In the genomic region with DNA sequence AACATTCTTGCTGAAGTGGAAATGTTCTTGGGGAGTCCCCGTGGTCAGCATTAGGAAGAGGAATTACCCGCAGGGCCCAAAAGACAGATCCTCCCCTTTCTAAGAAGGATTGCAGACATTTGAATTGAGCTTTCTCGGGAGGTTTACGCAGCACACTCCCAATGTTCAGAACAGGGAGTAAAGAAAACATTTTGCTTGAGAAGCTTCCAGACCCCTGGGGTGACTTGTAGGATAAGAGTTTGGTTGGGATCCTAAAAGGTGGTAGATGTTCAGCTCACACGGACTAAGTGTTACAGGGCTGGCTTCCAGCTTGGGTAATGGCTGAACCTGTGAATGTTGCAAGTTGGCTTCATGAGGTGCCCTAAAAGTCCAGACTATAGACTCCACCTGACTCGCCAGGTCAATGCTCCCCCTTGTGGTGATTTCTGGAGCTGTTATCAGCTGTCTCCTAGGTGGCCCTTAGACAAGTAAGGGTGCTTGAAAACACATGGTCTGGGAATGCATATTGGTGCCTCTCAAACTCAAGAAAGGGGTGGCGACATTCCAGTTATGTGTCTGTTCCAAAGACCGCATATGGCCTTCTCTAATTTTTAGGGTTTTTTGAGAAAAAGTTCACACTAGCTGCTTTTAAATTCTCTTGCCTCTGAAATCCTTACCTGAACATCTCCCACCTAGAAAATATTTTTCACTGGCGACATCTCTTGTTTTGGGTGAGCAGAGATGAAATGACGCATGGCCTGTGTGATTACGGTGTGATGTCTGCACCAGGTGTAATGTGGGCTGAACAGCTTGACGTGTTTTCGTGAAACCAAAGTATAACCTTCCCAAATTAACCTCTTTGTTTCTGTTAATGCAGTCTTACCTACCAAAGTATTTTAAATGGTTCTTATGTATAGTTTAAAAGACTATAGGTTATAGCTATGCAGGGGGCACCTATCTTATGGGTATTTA, we compare ENCODE assay signal across 8 cellular contexts.
DNase-seq lines count a peak whose midpoint lies in the region; ATAC-seq and TF ChIP-seq lines count a peak whose summit lies in the region.

No MANE protein-coding gene starts in this region.

- no peaks in the 10 kb centered on the region for H3K4me1 Mint-ChIP-seq in CD8-positive, alpha-beta memory T cell
- H3K4me1 Mint-ChIP-seq in activated T-helper 2 cell treated with anti-CD3 and anti-CD28 coated beads, Interferon-gamma antibody, Interleukin-2, Interleukin-4, amounts not matched to agents 10 μg/mL and 5 μg/mL and 100 μg/mL, durations not matched to agents 14 hours and 24 hours and 36 hours (ENCODE audit: low read depth), result no peaks in the 10 kb centered on the region
- no peaks in the 10 kb centered on the region for H3K4me1 Mint-ChIP-seq in glutamatergic neuron (ENCODE audit: low read depth, unreplicated experiment)

- intact Hi-C loops in activated T-helper 2 cell treated with anti-CD3 and anti-CD28 coated beads, Interferon-gamma antibody, Interleukin-2, Interleukin-4, amounts not matched to agents 10 μg/mL and 5 μg/mL and 100 μg/mL, durations not matched to agents 14 hours and 24 hours and 36 hours (cut with micrococcal nuclease), result loop anchor here (2.0 kb wide), 1 partner anchor 568 kb away; no protein-coding TSS in a partner anchor

- H3K27me3 ChIP-seq in CD8-positive, alpha-beta memory T cell (ENCODE audit: insufficient read depth, low read length, poor library complexity, severe bottlenecking), result no peaks in the 10 kb centered on the region
- H3K27me3 ChIP-seq in Peyer's patch (no peaks in the 10 kb centered on the region), SJCRH30 (no peaks in the 10 kb centered on the region)

- ATAC-seq in HG03378 (IDR thresholded peaks at IDR 0.05; ENCODE audit: unreplicated experiment), result peak; percentile 89

- TF ChIP-seq CTCF in Peyer's patch (IDR thresholded peaks at IDR 0.05) (peak; percentile 35 to 80 (median 73)), glutamatergic neuron (IDR thresholded peaks at IDR 0.05; ENCODE audit: partially characterized antibody, unreplicated experiment) (peak; percentile 91), retinal pigment epithelial cell (conservative IDR thresholded peaks at IDR 0.05; ENCODE audit: low read depth, low read length) (peak; percentile 88)

- no peak overlapping the region for H3K4me3 Mint-ChIP-seq in CD8-positive, alpha-beta memory T cell
- H3K4me3 Mint-ChIP-seq in activated T-helper 2 cell treated with anti-CD3 and anti-CD28 coated beads, Interferon-gamma antibody, Interleukin-2, Interleukin-4, amounts not matched to agents 10 μg/mL and 5 μg/mL and 100 μg/mL, durations not matched to agents 14 hours and 24 hours and 36 hours (ENCODE audit: low read depth), result no peak overlapping the region
- H3K4me3 Mint-ChIP-seq in glutamatergic neuron (ENCODE audit: unreplicated experiment), result no peak overlapping the region

- H3K4me1 ChIP-seq in CD8-positive, alpha-beta memory T cell (ENCODE audit: insufficient read depth, low read length), result no peaks in the 10 kb centered on the region
- H3K4me1 ChIP-seq in Peyer's patch, result no peaks in the 10 kb centered on the region
- H3K4me1 ChIP-seq in SJCRH30, result no peaks in the 10 kb centered on the region

- CTCF ChIA-PET in CD8-positive, alpha-beta memory T cell (lab: Charles Lee), result interaction anchor here (0.7 to 3.1 kb wide), 23 partner anchors 8 to 580 kb away, joined by 3 to 67 read pairs (median 4); no protein-coding TSS in a partner anchor

- no peaks in the 10 kb centered on the region for H3K36me3 Mint-ChIP-seq in CD8-positive, alpha-beta memory T cell
- no peaks in the 10 kb centered on the region for H3K36me3 Mint-ChIP-seq in activated T-helper 2 cell treated with anti-CD3 and anti-CD28 coated beads, Interferon-gamma antibody, Interleukin-2, Interleukin-4, amounts not matched to agents 10 μg/mL and 5 μg/mL and 100 μg/mL, durations not matched to agents 14 hours and 24 hours and 36 hours (ENCODE audit: low read depth)
- no peaks in the 10 kb centered on the region for H3K36me3 Mint-ChIP-seq in glutamatergic neuron (ENCODE audit: unreplicated experiment)

- H3K36me3 ChIP-seq in CD8-positive, alpha-beta memory T cell (ENCODE audit: insufficient read depth, low read length), result no peaks in the 10 kb centered on the region
- H3K36me3 ChIP-seq in Peyer's patch (no peaks in the 10 kb centered on the region), SJCRH30 (no peaks in the 10 kb centered on the region)

- peaks cover 0 to 8% of the 10 kb centered on the region in 2 donors for H3K27me3 Mint-ChIP-seq in CD8-positive, alpha-beta memory T cell
- peaks cover 19% of the 10 kb centered on the region for H3K27me3 Mint-ChIP-seq in activated T-helper 2 cell treated with anti-CD3 and anti-CD28 coated beads, Interferon-gamma antibody, Interleukin-2, Interleukin-4, amounts not matched to agents 10 μg/mL and 5 μg/mL and 100 μg/mL, durations not matched to agents 14 hours and 24 hours and 36 hours (ENCODE audit: low read depth)
- H3K27me3 Mint-ChIP-seq in glutamatergic neuron (ENCODE audit: unreplicated experiment), result no peaks in the 10 kb centered on the region

- POLR2A ChIA-PET in CD8-positive, alpha-beta memory T cell (lab: Charles Lee), result interaction anchor here (0.6 kb wide), 1 partner anchor 422 kb away, joined by 4 read pairs; no protein-coding TSS in a partner anchor

- H3K27ac Mint-ChIP-seq in CD8-positive, alpha-beta memory T cell, result no peak overlapping the region
- no peak overlapping the region for H3K27ac Mint-ChIP-seq in activated T-helper 2 cell treated with anti-CD3 and anti-CD28 coated beads, Interferon-gamma antibody, Interleukin-2, Interleukin-4, amounts not matched to agents 10 μg/mL and 5 μg/mL and 100 μg/mL, durations not matched to agents 14 hours and 24 hours and 36 hours
- H3K27ac Mint-ChIP-seq in glutamatergic neuron (ENCODE audit: unreplicated experiment), result no peak overlapping the region

- no peaks in the 10 kb centered on the region for H3K9me3 Mint-ChIP-seq in CD8-positive, alpha-beta memory T cell
- H3K9me3 Mint-ChIP-seq in activated T-helper 2 cell treated with anti-CD3 and anti-CD28 coated beads, Interferon-gamma antibody, Interleukin-2, Interleukin-4, amounts not matched to agents 10 μg/mL and 5 μg/mL and 100 μg/mL, durations not matched to agents 14 hours and 24 hours and 36 hours, result no peaks in the 10 kb centered on the region
- no peaks in the 10 kb centered on the region for H3K9me3 Mint-ChIP-seq in glutamatergic neuron (ENCODE audit: unreplicated experiment)

- no peaks in the 10 kb centered on the region for H3K9me3 ChIP-seq in CD8-positive, alpha-beta memory T cell (ENCODE audit: low read length)
- no peaks in the 10 kb centered on the region for H3K9me3 ChIP-seq in Peyer's patch
- no peaks in the 10 kb centered on the region for H3K9me3 ChIP-seq in SJCRH30 (replicated peaks)

- DNase-seq in CD8-positive, alpha-beta memory T cell, result peak; percentile 40 to 74 (median 48)
- DNase-seq in GM19240 (ENCODE audit: insufficient read length, low spot score), result peak; percentile 41
- DNase-seq in Peyer's patch, result peak in 2 of 3 donors; percentile 56 to 87
- DNase-seq in activated T-helper 2 cell treated with anti-CD3 and anti-CD28 coated beads, Interferon-gamma antibody, Interleukin-2, Interleukin-4, amounts not matched to agents 10 μg/mL and 5 μg/mL and 100 μg/mL, durations not matched to agents 14 hours and 24 hours and 36 hours (ENCODE audit: low spot score), result peak; percentile 33
- DNase-seq in glutamatergic neuron, result peak; percentile 73
- no peak for DNase-seq in retinal pigment epithelial cell (ENCODE audit: low read depth)
- DNase-seq in SJCRH30, result no peak

- no peak overlapping the region for H3K27ac ChIP-seq in CD8-positive, alpha-beta memory T cell (ENCODE audit: low read depth, low read length)
- H3K27ac ChIP-seq in Peyer's patch (no peak overlapping the region), SJCRH30 (no peak overlapping the region)

- no peak overlapping the region for H3K4me3 ChIP-seq in CD8-positive, alpha-beta memory T cell (ENCODE audit: low read length)
- H3K4me3 ChIP-seq in Peyer's patch (no peak overlapping the region), retinal pigment epithelial cell (ENCODE audit: low read length) (no peak overlapping the region), SJCRH30 (no peak overlapping the region)

- no peak for TF ChIP-seq POLR2A in Peyer's patch (IDR thresholded peaks at IDR 0.05)

Comparison
In these comparisons a context has a peak if more than half of its experiments do, and no peak if none do; other contexts are left out.
1. DNase-seq: peak in CD8-positive, alpha-beta memory T cell (5 of 5), GM19240 (single experiment), Peyer's patch (2 of 3), activated T-helper 2 cell treated with anti-CD3 and anti-CD28 coated beads, Interferon-gamma antibody, Interleukin-2, Interleukin-4, amounts not matched to agents 10 μg/mL and 5 μg/mL and 100 μg/mL, durations not matched to agents 14 hours and 24 hours and 36 hours (single experiment) and glutamatergic neuron (single experiment); none in retinal pigment epithelial cell (single experiment) and SJCRH30 (0 of 2).
2. Peak in every context shown above with its lines, with median percentiles within 50 percentile points of each other: CTCF ChIP-seq.